9 cellular contexts compared by ENCODE assay signal in the genomic region with DNA sequence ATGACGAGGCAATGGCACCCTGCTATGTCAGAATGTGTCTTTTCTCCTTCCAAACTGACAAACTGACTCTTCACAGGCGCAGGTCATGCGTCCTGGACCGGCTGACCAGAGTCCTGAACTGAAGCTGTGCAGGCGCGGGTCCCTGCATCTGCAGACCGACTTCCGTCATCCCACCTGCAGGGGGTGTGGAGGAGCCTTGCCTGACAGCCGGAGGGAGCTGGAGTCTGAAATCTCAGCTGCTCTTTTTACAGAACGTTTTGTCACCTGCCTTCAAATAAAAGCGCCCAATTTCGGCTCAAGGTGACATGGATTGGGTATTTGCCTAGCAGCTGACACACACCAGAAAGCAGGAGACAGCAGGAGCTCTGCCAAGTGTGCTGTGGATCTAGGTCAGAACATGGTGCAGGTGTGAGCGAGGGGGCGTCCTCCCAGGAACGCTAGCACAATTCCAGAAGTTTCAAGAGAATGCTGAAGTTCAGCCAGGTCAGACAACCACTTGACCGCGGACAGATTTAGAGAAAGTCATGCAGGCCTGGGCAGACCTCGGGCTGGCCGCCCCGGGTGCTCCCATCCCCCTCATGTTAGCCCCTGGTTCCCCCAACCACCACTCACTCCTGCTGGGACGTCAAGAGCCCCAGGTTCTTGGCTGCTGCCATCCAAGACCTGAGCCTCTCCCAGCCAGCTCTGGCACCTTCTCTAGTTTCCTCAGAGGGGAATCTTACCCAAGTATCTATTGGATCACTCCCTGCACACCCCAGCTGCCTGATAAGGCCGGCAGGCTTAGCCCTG. TPM values are rescaled to one million over a fixed set of nuclear protein-coding genes. Genes with fewer than 3 reads are reported as not detected.
DNase-seq lines count a peak whose midpoint lies in the region; ATAC-seq and TF ChIP-seq lines count a peak whose summit lies in the region.
"Had no signal": no experiment of that assay in that cellular context is flagged by ENCODE, and none has a peak within 500 bp of the region (broad histone marks: within the 10 kb centered on the region; RNA-seq: fewer than 3 reads in every experiment).

No MANE protein-coding gene starts in this region.

- no peaks in the 10 kb centered on the region for H3K27me3 Mint-ChIP-seq in activated naive CD4-positive, alpha-beta T cell treated with anti-CD3 and anti-CD28 coated beads, Interleukin-2, amount 10 ng/mL, durations not matched to agents 7 days and 5 days
- H3K27me3 Mint-ChIP-seq in activated T-helper 17 cell treated with anti-CD3 and anti-CD28 coated beads, Interleukin-2, amount 50 U/mL, for 72 hours, result no peaks in the 10 kb centered on the region

- H3K36me3 Mint-ChIP-seq in activated naive CD4-positive, alpha-beta T cell treated with anti-CD3 and anti-CD28 coated beads, Interleukin-2, amount 10 ng/mL, durations not matched to agents 7 days and 5 days, result peaks cover 3% of the 10 kb centered on the region
- no peaks in the 10 kb centered on the region for H3K36me3 Mint-ChIP-seq in activated T-helper 17 cell treated with anti-CD3 and anti-CD28 coated beads, Interleukin-2, amount 50 U/mL, for 72 hours (ENCODE audit: low read depth)

- CTCF ChIA-PET in activated naive CD4-positive, alpha-beta T cell treated with anti-CD3 and anti-CD28 coated beads, Interleukin-2, amount 10 ng/mL, durations not matched to agents 7 days and 5 days (lab: Charles Lee), result interaction anchor here (0.7 kb wide), 1 partner anchor 85 kb away, joined by 4 read pairs; no protein-coding TSS in a partner anchor

- H3K27me3 ChIP-seq in iPS-15b (ENCODE audit: control insufficient read depth, insufficient read depth, low read length), result no peaks in the 10 kb centered on the region
- no peaks in the 10 kb centered on the region for H3K27me3 ChIP-seq in upper lobe of right lung

- no peak for ATAC-seq in activated T-helper 17 cell treated with anti-CD3 and anti-CD28 coated beads, Interleukin-2, amount 50 U/mL, for 72 hours (replicated peaks)
- peak; percentile 40 for ATAC-seq in upper lobe of right lung

- H3K9me3 ChIP-seq in iPS-15b (ENCODE audit: control insufficient read depth, insufficient read depth, low read length), result no peaks in the 10 kb centered on the region
- H3K9me3 ChIP-seq in upper lobe of right lung, result no peaks in the 10 kb centered on the region

- TF ChIP-seq CTCF in upper lobe of right lung (IDR thresholded peaks at IDR 0.05), result peak; percentile 9

- H3K4me3 Mint-ChIP-seq in activated naive CD4-positive, alpha-beta T cell treated with anti-CD3 and anti-CD28 coated beads, Interleukin-2, amount 10 ng/mL, durations not matched to agents 7 days and 5 days, result no peak overlapping the region
- H3K4me3 Mint-ChIP-seq in activated T-helper 17 cell treated with anti-CD3 and anti-CD28 coated beads, Interleukin-2, amount 50 U/mL, for 72 hours, result no peak overlapping the region

- intact Hi-C loops in upper lobe of right lung (cut with DNase I), result no loop called here

- peak; percentile 42 for DNase-seq in activated naive CD4-positive, alpha-beta T cell treated with anti-CD3 and anti-CD28 coated beads, Interleukin-2, amount 10 ng/mL, durations not matched to agents 7 days and 5 days
- DNase-seq in activated naive CD4-positive, alpha-beta T cell treated with Interleukin-2 at 50 U/mL for 16 hours, result no peak
- no peak for DNase-seq in upper lobe of right lung
- no peak for DNase-seq in NAMALWA (ENCODE audit: low spot score)
- no peak for DNase-seq in ureter (ENCODE audit: low spot score)
- DNase-seq in HPDE6-E6E7 (ENCODE audit: extremely low spot score), result no peak

- H3K4me1 ChIP-seq in iPS-15b (ENCODE audit: control insufficient read depth, insufficient read depth, low read length) (peaks cover 9% of the 10 kb centered on the region), upper lobe of right lung (peaks cover 85% of the 10 kb centered on the region)

- H3K36me3 ChIP-seq in iPS-15b (ENCODE audit: control insufficient read depth, insufficient read depth, low read length) (peaks cover 7% of the 10 kb centered on the region), upper lobe of right lung (no peaks in the 10 kb centered on the region)

- no peak overlapping the region for H3K27ac Mint-ChIP-seq in activated naive CD4-positive, alpha-beta T cell treated with anti-CD3 and anti-CD28 coated beads, Interleukin-2, amount 10 ng/mL, durations not matched to agents 7 days and 5 days
- H3K27ac Mint-ChIP-seq in activated T-helper 17 cell treated with anti-CD3 and anti-CD28 coated beads, Interleukin-2, amount 50 U/mL, for 72 hours, result peak overlapping the region; percentile 91

- H3K4me1 Mint-ChIP-seq in activated naive CD4-positive, alpha-beta T cell treated with anti-CD3 and anti-CD28 coated beads, Interleukin-2, amount 10 ng/mL, durations not matched to agents 7 days and 5 days, result peaks cover 10% of the 10 kb centered on the region
- peaks cover 26% of the 10 kb centered on the region for H3K4me1 Mint-ChIP-seq in activated T-helper 17 cell treated with anti-CD3 and anti-CD28 coated beads, Interleukin-2, amount 50 U/mL, for 72 hours

- H3K4me3 ChIP-seq in iPS-15b (ENCODE audit: low read depth, low read length) (no peak overlapping the region), upper lobe of right lung (no peak overlapping the region)
- H3K4me3 ChIP-seq: skin epidermis had no signal

- H3K27ac ChIP-seq in upper lobe of right lung, result no peak overlapping the region

- H3K9me3 Mint-ChIP-seq in activated naive CD4-positive, alpha-beta T cell treated with anti-CD3 and anti-CD28 coated beads, Interleukin-2, amount 10 ng/mL, durations not matched to agents 7 days and 5 days, result no peaks in the 10 kb centered on the region
- no peaks in the 10 kb centered on the region for H3K9me3 Mint-ChIP-seq in activated T-helper 17 cell treated with anti-CD3 and anti-CD28 coated beads, Interleukin-2, amount 50 U/mL, for 72 hours

- H3K9ac ChIP-seq in iPS-15b (ENCODE audit: low read depth, low read length), result peak overlapping the region; percentile 47

RNA-seq across cellular contexts. Expression of a gene that starts 32.8 kb away (rescaled TPM):
- total RNA-seq in activated T-helper 17 cell treated with anti-CD3 and anti-CD28 coated beads, Interleukin-2, amount 50 U/mL, for 72 hours, result 10 to 100 TPM; 23.7 to 41.8 TPM
- total RNA-seq in upper lobe of right lung (17.7 TPM), ureter (29.2 TPM)

RNA-seq across cellular contexts. Expression of a gene that starts 51.1 kb away (rescaled TPM):
- 10 to 100 TPM; 15.9 to 22.0 TPM for total RNA-seq in activated T-helper 17 cell treated with anti-CD3 and anti-CD28 coated beads, Interleukin-2, amount 50 U/mL, for 72 hours
- total RNA-seq in upper lobe of right lung (34.6 TPM), ureter (116 TPM)

RNA-seq across cellular contexts. Expression of a gene that starts 54.3 kb away (rescaled TPM):
- total RNA-seq in activated T-helper 17 cell treated with anti-CD3 and anti-CD28 coated beads, Interleukin-2, amount 50 U/mL, for 72 hours, result 100 to 1,000 TPM; 222 to 320 TPM
- total RNA-seq in upper lobe of right lung (201 TPM), ureter (162 TPM)
